1 cellular context compared by ENCODE assay signal in genomic region chr6:128098000-128098581, GRCh38.
TF ChIP-seq lines count a peak whose summit lies in the region.

No MANE protein-coding gene starts in this region.

TF ChIP-seq in GM12878, 131 proteins besides CTCF, POLR2A, EP300 and RAD21 (continued from another document):
- TF ChIP-seq EED (IDR thresholded peaks at IDR 0.05; ENCODE audit: low read depth) (no peak), MYC (IDR thresholded peaks at IDR 0.05; ENCODE audit: insufficient read depth, insufficient read length, insufficient replicate concordance, low read length, severe bottlenecking) (no peak), FOXK2 (IDR thresholded peaks at IDR 0.05) (no peak)
- TF ChIP-seq, protein P1, sequence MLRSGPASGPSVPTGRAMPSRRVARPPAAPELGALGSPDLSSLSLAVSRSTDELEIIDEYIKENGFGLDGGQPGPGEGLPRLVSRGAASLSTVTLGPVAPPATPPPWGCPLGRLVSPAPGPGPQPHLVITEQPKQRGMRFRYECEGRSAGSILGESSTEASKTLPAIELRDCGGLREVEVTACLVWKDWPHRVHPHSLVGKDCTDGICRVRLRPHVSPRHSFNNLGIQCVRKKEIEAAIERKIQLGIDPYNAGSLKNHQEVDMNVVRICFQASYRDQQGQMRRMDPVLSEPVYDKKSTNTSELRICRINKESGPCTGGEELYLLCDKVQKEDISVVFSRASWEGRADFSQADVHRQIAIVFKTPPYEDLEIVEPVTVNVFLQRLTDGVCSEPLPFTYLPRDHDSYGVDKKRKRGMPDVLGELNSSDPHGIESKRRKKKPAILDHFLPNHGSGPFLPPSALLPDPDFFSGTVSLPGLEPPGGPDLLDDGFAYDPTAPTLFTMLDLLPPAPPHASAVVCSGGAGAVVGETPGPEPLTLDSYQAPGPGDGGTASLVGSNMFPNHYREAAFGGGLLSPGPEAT (IDR thresholded peaks at IDR 0.05; ENCODE audit: low read depth) = 0 out of 2 replicates have a peak, but pooled peaks have one; percentile 13
- TF ChIP-seq, protein P2, sequence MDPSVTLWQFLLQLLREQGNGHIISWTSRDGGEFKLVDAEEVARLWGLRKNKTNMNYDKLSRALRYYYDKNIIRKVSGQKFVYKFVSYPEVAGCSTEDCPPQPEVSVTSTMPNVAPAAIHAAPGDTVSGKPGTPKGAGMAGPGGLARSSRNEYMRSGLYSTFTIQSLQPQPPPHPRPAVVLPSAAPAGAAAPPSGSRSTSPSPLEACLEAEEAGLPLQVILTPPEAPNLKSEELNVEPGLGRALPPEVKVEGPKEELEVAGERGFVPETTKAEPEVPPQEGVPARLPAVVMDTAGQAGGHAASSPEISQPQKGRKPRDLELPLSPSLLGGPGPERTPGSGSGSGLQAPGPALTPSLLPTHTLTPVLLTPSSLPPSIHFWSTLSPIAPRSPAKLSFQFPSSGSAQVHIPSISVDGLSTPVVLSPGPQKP (IDR thresholded peaks at IDR 0.05; ENCODE audit: low read depth, low read length) = no peak
